ENCODE assay signal across 18 cellular contexts in genomic region chr11:134469627-134470026, GRCh38. TPM values are rescaled to one million over a fixed set of nuclear protein-coding genes. Genes with fewer than 3 reads are reported as not detected.
DNase-seq lines count a peak whose midpoint lies in the region; FAIRE-seq and TF ChIP-seq lines count a peak whose summit lies in the region.
"Had no signal": no experiment of that assay in that cellular context is flagged by ENCODE, and none has a peak within 500 bp of the region (broad histone marks: within the 10 kb centered on the region; RNA-seq: fewer than 3 reads in every experiment).

No MANE protein-coding gene starts in this region.

- H3K4me2 ChIP-seq in OCI-LY7 (ENCODE audit: low read length): no peak overlapping the region

- H2AFZ ChIP-seq in OCI-LY7 (ENCODE audit: low read length): no peak overlapping the region

- no peaks in the 10 kb centered on the region for H3K9me2 ChIP-seq in OCI-LY7 (ENCODE audit: insufficient read depth, low read length)

- H3K9me3 Mint-ChIP-seq in activated naive CD4-positive, alpha-beta T cell treated with anti-CD3 and anti-CD28 coated beads for 36 hours: no peaks in the 10 kb centered on the region
- H3K9me3 Mint-ChIP-seq: activated CD4-positive, alpha-beta memory T cell treated with anti-CD3 and anti-CD28 coated beads for 36 hours; activated T-helper 2 cell treated with anti-CD3 and anti-CD28 coated beads, Interferon-gamma antibody, Interleukin-2, Interleukin-4, amounts not matched to agents 10 μg/mL and 5 μg/mL and 100 μg/mL, durations not matched to agents 14 hours and 24 hours and 36 hours; nephron; stimulated activated naive CD8-positive, alpha-beta T cell treated with anti-CD3 and anti-CD28 coated beads, Interleukin-15, amount 100 ng/mL, for 72 hours had no signal

- POLR2A ChIA-PET in OCI-LY7 (lab: Charles Lee): interaction anchor here (0.6 kb wide), 1 partner anchor 81 kb away, joined by 3 read pairs; no protein-coding TSS in a partner anchor

- CTCF ChIA-PET in OCI-LY7 (lab: Charles Lee; ENCODE audit: unreplicated experiment): no interaction called here
- CTCF ChIA-PET in activated naive CD4-positive, alpha-beta T cell treated with anti-CD3 and anti-CD28 coated beads for 36 hours (lab: Charles Lee): no interaction called here

- H3K27ac Mint-ChIP-seq in activated naive CD4-positive, alpha-beta T cell treated with anti-CD3 and anti-CD28 coated beads for 36 hours: no peak overlapping the region
- H3K27ac Mint-ChIP-seq: activated CD4-positive, alpha-beta memory T cell treated with anti-CD3 and anti-CD28 coated beads for 36 hours; activated T-helper 2 cell treated with anti-CD3 and anti-CD28 coated beads, Interferon-gamma antibody, Interleukin-2, Interleukin-4, amounts not matched to agents 10 μg/mL and 5 μg/mL and 100 μg/mL, durations not matched to agents 14 hours and 24 hours and 36 hours; IgD-negative memory B cell; nephron; stimulated activated naive CD8-positive, alpha-beta T cell treated with anti-CD3 and anti-CD28 coated beads, Interleukin-15, amount 100 ng/mL, for 72 hours had no signal

- peak; percentile 79 for FAIRE-seq in islet of Langerhans (lab: Jason Lieb, UNC)
- FAIRE-seq: frontal cortex, TTC549 had no signal

- no peak overlapping the region for H3K27ac ChIP-seq in OCI-LY7 (ENCODE audit: low read depth, low read length, poor library complexity, severe bottlenecking)
- H3K27ac ChIP-seq: SK-N-MC had no signal

- H3K4me3 ChIP-seq in OCI-LY7 (ENCODE audit: low read depth, low read length, poor library complexity, severe bottlenecking): no peak overlapping the region
- H3K4me3 ChIP-seq: lung, SK-N-MC had no signal

- H3K4me1 ChIP-seq in OCI-LY7 (ENCODE audit: insufficient read depth, low read length, poor library complexity, severe bottlenecking): no peaks in the 10 kb centered on the region

- H3K4me1 Mint-ChIP-seq in activated naive CD4-positive, alpha-beta T cell treated with anti-CD3 and anti-CD28 coated beads for 36 hours (ENCODE audit: low read depth): no peaks in the 10 kb centered on the region
- H3K4me1 Mint-ChIP-seq: IgD-negative memory B cell; stimulated activated naive CD8-positive, alpha-beta T cell treated with anti-CD3 and anti-CD28 coated beads, Interleukin-15, amount 100 ng/mL, for 72 hours had no signal

- intact Hi-C loops in OCI-LY7 (cut with micrococcal nuclease; ENCODE audit: unreplicated experiment): no loop called here
- intact Hi-C loops in activated naive CD4-positive, alpha-beta T cell treated with anti-CD3 and anti-CD28 coated beads for 36 hours (cut with micrococcal nuclease): no loop called here

- peak; percentile 24 for DNase-seq in NCI-H2171 treated with DMSO at 0.1 percent for 48 hours (lab: John Stamatoyannopoulos, UW)
- DNase-seq in NCI-H2171 (lab: John Stamatoyannopoulos, UW): no peak
- DNase-seq in ELR (ENCODE audit: low read depth): peak; percentile 1
- DNase-seq in OCI-LY7 (ENCODE audit: low spot score): peak; percentile 51
- no peak for DNase-seq in activated naive CD4-positive, alpha-beta T cell treated with anti-CD3 and anti-CD28 coated beads for 36 hours
- no peak for DNase-seq in activated CD4-positive, CD25-positive, alpha-beta regulatory T cell treated with anti-CD3 and anti-CD28 coated beads, Interleukin-2, amount 50 U/mL, for 72 hours
- DNase-seq in activated CD8-positive, alpha-beta memory T cell treated with anti-CD3 and anti-CD28 coated beads for 24 hours: no peak
- DNase-seq: activated CD4-positive, alpha-beta memory T cell treated with anti-CD3 and anti-CD28 coated beads for 36 hours; stimulated activated CD4-positive, alpha-beta T cell treated with anti-CD3 and anti-CD28 coated beads, Interleukin-15, amount 100 ng/mL, for 24 hours; stimulated activated naive CD8-positive, alpha-beta T cell treated with anti-CD3 and anti-CD28 coated beads, Interleukin-15, amount 100 ng/mL, for 72 hours had no signal

- BruUV-seq in OCI-LY7 (replicated peaks; lab: Mats Ljungman, UMichigan): no TSS peak

- H3K36me3 ChIP-seq in OCI-LY7 (ENCODE audit: insufficient read depth, low read length): no peaks in the 10 kb centered on the region

- no peaks in the 10 kb centered on the region for H4K20me1 ChIP-seq in OCI-LY7 (ENCODE audit: insufficient read depth, low read length)

- H3K27me3 Mint-ChIP-seq in activated naive CD4-positive, alpha-beta T cell treated with anti-CD3 and anti-CD28 coated beads for 36 hours (ENCODE audit: low read depth): peaks cover 37% of the 10 kb centered on the region

- no peaks in the 10 kb centered on the region for H3K79me2 ChIP-seq in OCI-LY7 (ENCODE audit: insufficient read depth, low read depth, low read length)

- no peaks in the 10 kb centered on the region for H3K9me3 ChIP-seq in OCI-LY7 (ENCODE audit: low read length)

- no peaks in the 10 kb centered on the region for H3K36me3 Mint-ChIP-seq in activated naive CD4-positive, alpha-beta T cell treated with anti-CD3 and anti-CD28 coated beads for 36 hours (ENCODE audit: low read depth)
- H3K36me3 Mint-ChIP-seq: activated CD4-positive, alpha-beta memory T cell treated with anti-CD3 and anti-CD28 coated beads for 36 hours; IgD-negative memory B cell had no signal

- no peak overlapping the region for H3K4me3 Mint-ChIP-seq in activated naive CD4-positive, alpha-beta T cell treated with anti-CD3 and anti-CD28 coated beads for 36 hours
- H3K4me3 Mint-ChIP-seq: activated CD4-positive, alpha-beta memory T cell treated with anti-CD3 and anti-CD28 coated beads for 36 hours; IgD-negative memory B cell; nephron; stimulated activated naive CD8-positive, alpha-beta T cell treated with anti-CD3 and anti-CD28 coated beads, Interleukin-15, amount 100 ng/mL, for 72 hours had no signal

- no peak for TF ChIP-seq CTCF in OCI-LY7 (conservative IDR thresholded peaks at IDR 0.05; ENCODE audit: low read length)

RNA-seq across cellular contexts. Expression of gene B3GAT1, which starts 57.6 kb away (rescaled TPM):
- not detected in 2 replicates for total RNA-seq in OCI-LY7 (2014; rRNA removed; shearing (Covaris generic))
- total RNA-seq in OCI-LY7 (2022): not detected in 2 replicates
- under 1 TPM in 1 of 2 experiments, not detected in 1; 0.05 TPM for total RNA-seq in activated naive CD4-positive, alpha-beta T cell treated with anti-CD3 and anti-CD28 coated beads for 36 hours

Comparison
In these comparisons a context has a peak if more than half of its experiments do, and no peak if none do; other contexts are left out.
1. DNase-seq: peak in NCI-H2171 treated with DMSO at 0.1 percent for 48 hours (single experiment), ELR (single experiment) and OCI-LY7 (single experiment); none in NCI-H2171 (single experiment), activated naive CD4-positive, alpha-beta T cell treated with anti-CD3 and anti-CD28 coated beads for 36 hours (single experiment), activated CD4-positive, CD25-positive, alpha-beta regulatory T cell treated with anti-CD3 and anti-CD28 coated beads, Interleukin-2, amount 50 U/mL, for 72 hours (single experiment) and activated CD8-positive, alpha-beta memory T cell treated with anti-CD3 and anti-CD28 coated beads for 24 hours (single experiment).